17 cellular contexts compared by ENCODE assay signal in the genomic region with DNA sequence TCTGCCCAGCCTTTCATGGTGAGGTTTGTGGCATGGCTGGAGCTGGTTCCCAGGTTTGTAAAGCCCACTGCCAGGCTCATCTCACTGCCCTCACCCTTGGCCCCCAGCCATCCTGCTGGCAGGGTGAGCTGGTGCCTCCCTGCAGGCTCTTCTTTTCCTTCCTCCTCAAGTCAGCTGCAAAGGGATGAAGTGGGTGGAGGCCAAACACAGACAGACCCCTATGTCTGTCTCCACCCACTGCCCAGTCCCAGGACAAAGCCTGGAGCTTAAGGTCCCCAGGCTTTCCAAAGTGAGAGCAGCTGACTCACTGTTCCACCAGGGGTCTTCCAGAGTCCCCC.
A peak's percentile ranks its signal among the peaks of the same experiment; 100 is the strongest.
DNase-seq lines count a peak whose midpoint lies in the region; ATAC-seq and TF ChIP-seq lines count a peak whose summit lies in the region.
"Had no signal": no experiment of that assay in that cellular context is flagged by ENCODE, and none has a peak within 500 bp of the region (broad histone marks: within the 10 kb centered on the region; RNA-seq: fewer than 3 reads in every experiment).

No MANE protein-coding gene starts in this region.

- POLR2A ChIA-PET in OCI-LY7 (lab: Charles Lee): interaction anchor here (0.5 kb wide), 1 partner anchor 1203 kb away, joined by 3 read pairs; no protein-coding TSS in a partner anchor

- dilution Hi-C loops in mammary epithelial cell (cut with HindIII; ENCODE audit: low sequenced_read_pairs): no loop called here

- H3K9me3 ChIP-seq in breast epithelium: no peaks in the 10 kb centered on the region
- no peaks in the 10 kb centered on the region for H3K9me3 ChIP-seq in mammary epithelial cell (replicated peaks; ENCODE audit: insufficient read depth, low read length)
- no peaks in the 10 kb centered on the region for H3K9me3 ChIP-seq in liver (ENCODE audit: control insufficient read depth in 4 of 4, low read length in 3 of 4)
- H3K9me3 ChIP-seq in gastrocnemius medialis: no peaks in the 10 kb centered on the region
- H3K9me3 ChIP-seq in aorta (ENCODE audit: control insufficient read depth, low read length): no peaks in the 10 kb centered on the region
- no peaks in the 10 kb centered on the region for H3K9me3 ChIP-seq in OCI-LY7 (ENCODE audit: low read length)

- H3K4me3 ChIP-seq in breast epithelium: peak overlapping the region in 1 of 3 donors; percentile 26
- no peak overlapping the region for H3K4me3 ChIP-seq in mammary epithelial cell (replicated peaks in 1 of 3; ENCODE audit: insufficient read depth in 1 of 3, low read depth in 2 of 3, low read length in 3 of 3)
- H3K4me3 ChIP-seq in liver (ENCODE audit: low read depth in 1 of 3, low read length in 3 of 3): no peak overlapping the region
- no peak overlapping the region for H3K4me3 ChIP-seq in gastrocnemius medialis
- H3K4me3 ChIP-seq in aorta (ENCODE audit: low read length in 2 of 2): no peak overlapping the region
- no peak overlapping the region for H3K4me3 ChIP-seq in OCI-LY7 (ENCODE audit: low read depth, low read length, poor library complexity, severe bottlenecking)
- H3K4me3 ChIP-seq: GM12878 had no signal

- H2AFZ ChIP-seq in mammary epithelial cell (ENCODE audit: low read depth, low read length) (no peak overlapping the region), OCI-LY7 (ENCODE audit: low read length) (no peak overlapping the region)

- H3K4me1 ChIP-seq in breast epithelium (peaks cover 29 to 47% of the 10 kb centered on the region in 2 donors), mammary epithelial cell (ENCODE audit: insufficient read depth, low read length) (no peaks in the 10 kb centered on the region), liver (ENCODE audit: control insufficient read depth in 4 of 4, insufficient read depth in 4 of 4, low read length in 3 of 4) (peaks cover 41 to 91% (median 80%) of the 10 kb centered on the region in 4 donors), gastrocnemius medialis (peaks cover 88 to 96% of the 10 kb centered on the region in 2 donors), aorta (ENCODE audit: control insufficient read depth in 1 of 2, insufficient read depth in 2 of 2, low read length in 2 of 2) (peaks cover 10 to 20% of the 10 kb centered on the region in 2 donors), OCI-LY7 (ENCODE audit: insufficient read depth, low read length, poor library complexity, severe bottlenecking) (no peaks in the 10 kb centered on the region)

- H3K79me2 ChIP-seq in mammary epithelial cell (ENCODE audit: insufficient read depth, low read length) (no peaks in the 10 kb centered on the region), OCI-LY7 (ENCODE audit: insufficient read depth, low read depth, low read length) (no peaks in the 10 kb centered on the region)

- H3K27me3 ChIP-seq in breast epithelium (no peaks in the 10 kb centered on the region), mammary epithelial cell (ENCODE audit: insufficient read depth, low read length) (no peaks in the 10 kb centered on the region), liver (ENCODE audit: control insufficient read depth in 4 of 4, insufficient read depth in 4 of 4, low read length in 3 of 4) (no peaks in the 10 kb centered on the region), gastrocnemius medialis (no peaks in the 10 kb centered on the region), aorta (ENCODE audit: control insufficient read depth in 1 of 2, insufficient read depth in 2 of 2, low read length in 1 of 2) (no peaks in the 10 kb centered on the region)

- no peak for TF ChIP-seq RAD21 in liver (IDR thresholded peaks at IDR 0.05)

- TF ChIP-seq POLR2A in breast epithelium (IDR thresholded peaks at IDR 0.05) (no peak), gastrocnemius medialis (IDR thresholded peaks at IDR 0.05) (no peak)

- DNase-seq in breast epithelium (ENCODE audit: low spot score in 2 of 2): no peak
- no peak for DNase-seq in mammary epithelial cell
- no peak for DNase-seq in gastrocnemius medialis
- DNase-seq in aorta: peak in 1 of 2 donors; percentile 59
- DNase-seq in nephron progenitor cell: no peak
- DNase-seq in COR-L47 (lab: John Stamatoyannopoulos, UW): no peak
- DNase-seq in OCI-LY7 (ENCODE audit: low spot score): no peak
- DNase-seq: activated B cell treated with CpG ODN at 0.5 μM for 24 hours; activated naive CD4-positive, alpha-beta T cell treated with anti-CD3 and anti-CD28 coated beads, Interleukin-2, amount 50 U/mL, for 16 hours; CD8-positive, alpha-beta memory T cell; erythroblast; hippocampal formation; Karpas-422; NCI-H446 treated with DMSO at 0.1 percent for 48 hours had no signal

- BruUV-seq in mammary epithelial cell (replicated peaks; lab: Mats Ljungman, UMichigan) (no TSS peak), OCI-LY7 (replicated peaks; lab: Mats Ljungman, UMichigan) (no TSS peak)

- intact Hi-C loops in breast epithelium (cut with DNase I; ENCODE audit: low total_unique reads): no loop called here
- intact Hi-C loops in mammary epithelial cell (cut with micrococcal nuclease): no loop called here
- intact Hi-C loops in gastrocnemius medialis (cut with DNase I; ENCODE audit: low total_unique reads): no loop called here
- intact Hi-C loops in aorta (cut with DNase I): loop anchor here in 1 of 2 donors (10.0 kb wide), 1 partner anchor 806 kb away; no protein-coding TSS in a partner anchor
- intact Hi-C loops in OCI-LY7 (cut with micrococcal nuclease; ENCODE audit: unreplicated experiment): no loop called here

- H3K36me3 Mint-ChIP-seq in nephron progenitor cell (ENCODE audit: low read depth): no peaks in the 10 kb centered on the region
- H3K36me3 Mint-ChIP-seq: CD8-positive, alpha-beta memory T cell had no signal

- H3K9me3 Mint-ChIP-seq in nephron progenitor cell: no peaks in the 10 kb centered on the region
- H3K9me3 Mint-ChIP-seq: activated B cell treated with CpG ODN at 0.5 μM for 24 hours; CD8-positive, alpha-beta memory T cell had no signal

- no peaks in the 10 kb centered on the region for H3K9me2 ChIP-seq in OCI-LY7 (ENCODE audit: insufficient read depth, low read length)

- CTCF ChIA-PET in mammary epithelial cell (lab: Charles Lee; ENCODE audit: low non-redundant PET) (no interaction called here), OCI-LY7 (lab: Charles Lee; ENCODE audit: unreplicated experiment) (no interaction called here)

- H3K9ac ChIP-seq in mammary epithelial cell (ENCODE audit: insufficient read depth, low read length): no peak overlapping the region
- H3K9ac ChIP-seq in liver (ENCODE audit: low read depth in 1 of 2, low read length in 2 of 2): no peak overlapping the region

- H4K20me1 ChIP-seq in mammary epithelial cell (ENCODE audit: insufficient read depth, low read length) (no peaks in the 10 kb centered on the region), OCI-LY7 (ENCODE audit: insufficient read depth, low read length) (no peaks in the 10 kb centered on the region)

- TF ChIP-seq CTCF in breast epithelium (IDR thresholded peaks at IDR 0.05): no peak
- no peak for TF ChIP-seq CTCF in mammary epithelial cell (conservative IDR thresholded peaks at IDR 0.05 in 1 of 2, IDR thresholded peaks at IDR 0.05 in 1 of 2; ENCODE audit: extremely low read depth in 1 of 2, insufficient read depth in 1 of 2, low read depth in 1 of 2, low read length in 2 of 2)
- TF ChIP-seq CTCF in liver (IDR thresholded peaks at IDR 0.05; ENCODE audit: low read depth, low read length, missing input control): no peak
- TF ChIP-seq CTCF in gastrocnemius medialis (IDR thresholded peaks at IDR 0.05 in 4 of 5, conservative IDR thresholded peaks at IDR 0.05 in 1 of 5): no peak
- no peak for TF ChIP-seq CTCF in nephron progenitor cell (IDR thresholded peaks at IDR 0.05)
- TF ChIP-seq CTCF in OCI-LY7 (conservative IDR thresholded peaks at IDR 0.05; ENCODE audit: low read length): no peak

- ATAC-seq in gastrocnemius medialis (no peak), aorta (ENCODE audit: low FRiP score) (no peak)
- ATAC-seq: GM12878 had no signal

- H3K27ac ChIP-seq in breast epithelium (peak overlapping the region; percentile 90 to 92), mammary epithelial cell (ENCODE audit: insufficient read depth, low read depth, low read length) (no peak overlapping the region), liver (ENCODE audit: low read depth in 1 of 2, low read length in 2 of 2) (peak overlapping the region; percentile 68 to 99), gastrocnemius medialis (peak overlapping the region; percentile 87 to 94 (median 92)), aorta (ENCODE audit: low read depth in 1 of 2, low read length in 2 of 2) (peak overlapping the region; percentile 89 to 95), OCI-LY7 (ENCODE audit: low read depth, low read length, poor library complexity, severe bottlenecking) (no peak overlapping the region)
- H3K27ac ChIP-seq: 22Rv1 had no signal

- H3K4me2 ChIP-seq in mammary epithelial cell (ENCODE audit: insufficient read depth, low read depth, low read length) (no peak overlapping the region), OCI-LY7 (ENCODE audit: low read length) (no peak overlapping the region)

- peaks cover 46% of the 10 kb centered on the region for H3K27me3 Mint-ChIP-seq in nephron progenitor cell (ENCODE audit: low read depth, poor library complexity)

- in situ Hi-C loops in mammary epithelial cell (cut with MboI; ENCODE audit: low sequenced_read_pairs in 2 of 2) (no loop called here), gastrocnemius medialis (cut with MboI; ENCODE audit: low sequenced_read_pairs in 4 of 4) (no loop called here)

- H3K4me1 Mint-ChIP-seq in nephron progenitor cell: peaks cover 54% of the 10 kb centered on the region
- H3K4me1 Mint-ChIP-seq: activated B cell treated with CpG ODN at 0.5 μM for 24 hours had no signal

- H3K27ac Mint-ChIP-seq in nephron progenitor cell: no peak overlapping the region
- H3K27ac Mint-ChIP-seq: activated B cell treated with CpG ODN at 0.5 μM for 24 hours; CD8-positive, alpha-beta memory T cell had no signal

- H3K36me3 ChIP-seq in breast epithelium (no peaks in the 10 kb centered on the region), mammary epithelial cell (ENCODE audit: insufficient read depth, low read length) (no peaks in the 10 kb centered on the region), liver (ENCODE audit: control insufficient read depth in 4 of 4, insufficient read depth in 3 of 4, low read depth in 1 of 4, low read length in 3 of 4) (no peaks in the 10 kb centered on the region), gastrocnemius medialis (no peaks in the 10 kb centered on the region), aorta (ENCODE audit: control insufficient read depth in 1 of 2, insufficient read depth in 2 of 2, low read length in 1 of 2) (peaks cover 0 to 6% of the 10 kb centered on the region in 2 donors), OCI-LY7 (ENCODE audit: insufficient read depth, low read length) (no peaks in the 10 kb centered on the region)

- no peak overlapping the region for H3K4me3 Mint-ChIP-seq in nephron progenitor cell
- H3K4me3 Mint-ChIP-seq: activated B cell treated with CpG ODN at 0.5 μM for 24 hours; CD8-positive, alpha-beta memory T cell had no signal

TF ChIP-seq in liver, 16 proteins besides CTCF, POLR2A, EP300 and RAD21:
- TF ChIP-seq JUND (IDR thresholded peaks at IDR 0.05) (no peak), YY1 (IDR thresholded peaks at IDR 0.05) (no peak)

Comparison
In these comparisons a context has a peak if more than half of its experiments do, and no peak if none do; other contexts are left out.
1. H3K27ac ChIP-seq: peak in breast epithelium (2 of 2), liver (2 of 2), gastrocnemius medialis (4 of 4) and aorta (2 of 2); none in mammary epithelial cell (single experiment) and OCI-LY7 (single experiment).